28 cellular contexts compared by ENCODE assay signal in the genomic region with DNA sequence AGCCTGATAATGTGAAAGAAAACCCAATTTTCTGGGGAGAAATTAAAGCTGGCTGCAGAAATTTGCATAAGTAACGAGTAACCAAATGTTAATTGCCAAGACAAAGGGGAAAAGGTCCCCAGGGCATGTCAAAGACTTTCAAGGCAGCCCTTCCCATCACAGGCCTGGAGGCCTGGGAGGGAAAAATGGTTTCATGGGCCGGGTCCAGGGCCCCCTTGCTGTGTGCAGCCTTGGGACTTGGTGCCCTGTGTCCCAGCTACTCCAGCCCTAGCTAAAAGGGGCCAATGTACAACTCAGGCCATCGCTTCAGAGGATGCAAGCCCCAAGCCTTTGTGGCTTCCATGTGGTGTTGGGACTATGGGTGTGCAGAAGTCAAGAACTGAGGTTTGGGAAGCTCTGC.
"Had no signal": no experiment of that assay in that cellular context is flagged by ENCODE, and none has a peak within 500 bp of the region (broad histone marks: within the 10 kb centered on the region; RNA-seq: fewer than 3 reads in every experiment).

No MANE protein-coding gene starts in this region.

- H3K4me3 Mint-ChIP-seq: immature natural killer cell; natural killer cell treated with Interleukin-12 subunit alpha and Interleukin-12 subunit beta and Interleukin-15 and Interleukin-18, amount 100 ng/mL, for 72 hours; stimulated activated naive CD8-positive, alpha-beta T cell treated with anti-CD3 and anti-CD28 coated beads, Interleukin-15, amount 100 ng/mL, for 72 hours; type B pancreatic cell had no signal

- H3K4me3 ChIP-seq: heart right ventricle, hepatocyte, left ventricle myocardium inferior, lung, mucosa of descending colon, pancreas, prostate gland, skin epidermis, tibial nerve, uterus had no signal

- DNase-seq: heart right ventricle; immature natural killer cell; kidney; left ventricle myocardium inferior; midbrain; mucosa of descending colon; naive thymus-derived CD4-positive, alpha-beta T cell; nucleus accumbens; pancreas; retina; right cardiac atrium; stimulated activated CD4-positive, alpha-beta T cell treated with anti-CD3 and anti-CD28 coated beads, Interleukin-12 subunit alpha, Interleukin-12 subunit beta, amount 100 ng/mL, for 4 hours; stimulated activated CD4-positive, alpha-beta T cell treated with anti-CD3 and anti-CD28 coated beads, Interleukin-15, amount 100 ng/mL, for 24 hours; stimulated activated CD4-positive, alpha-beta T cell treated with anti-CD3 and anti-CD28 coated beads, Interleukin-2, amount 100 ng/mL, for 24 hours; stimulated activated CD4-positive, alpha-beta T cell treated with anti-CD3 and anti-CD28 coated beads, Interleukin-4, amount 100 ng/mL, for 1 hour; stimulated activated naive CD4-positive, alpha-beta T cell treated with Interleukin-2 at 50 U/mL for 16 hours; stimulated activated naive CD8-positive, alpha-beta T cell treated with anti-CD3 and anti-CD28 coated beads, Interleukin-15, amount 100 ng/mL, for 72 hours; substantia nigra; uterus had no signal

- H3K27ac Mint-ChIP-seq: naive thymus-derived CD4-positive, alpha-beta T cell; natural killer cell treated with Interleukin-12 subunit alpha and Interleukin-12 subunit beta and Interleukin-15 and Interleukin-18, amount 100 ng/mL, for 72 hours; stimulated activated naive CD8-positive, alpha-beta T cell treated with anti-CD3 and anti-CD28 coated beads, Interleukin-15, amount 100 ng/mL, for 72 hours; type B pancreatic cell had no signal

- H3K9me3 Mint-ChIP-seq: immature natural killer cell had no signal

- ATAC-seq: heart right ventricle; mucosa of descending colon; naive thymus-derived CD4-positive, alpha-beta T cell; natural killer cell treated with Interleukin-12 subunit alpha and Interleukin-12 subunit beta and Interleukin-15 and Interleukin-18, amount 100 ng/mL, for 72 hours; pancreas; right cardiac atrium; sciatic nerve; stimulated activated naive CD8-positive, alpha-beta T cell treated with anti-CD3 and anti-CD28 coated beads, Interleukin-15, amount 100 ng/mL, for 72 hours had no signal

- H3K4me2 ChIP-seq: hepatocyte had no signal

- H3K27ac ChIP-seq: heart right ventricle, hepatocyte, left ventricle myocardium inferior, pancreas, prostate gland, skin epidermis, tibial nerve, uterus had no signal

- H3K4me1 ChIP-seq: pancreas, prostate gland, uterus had no signal

- H3K9me3 ChIP-seq: pancreas, prostate gland, uterus had no signal

- FAIRE-seq: islet of Langerhans, kidney, pancreas had no signal

- H3K27me3 ChIP-seq: heart right ventricle, hepatocyte, pancreas, tibial nerve, uterus had no signal

- H3K27me3 Mint-ChIP-seq: naive thymus-derived CD4-positive, alpha-beta T cell; natural killer cell treated with Interleukin-12 subunit alpha and Interleukin-12 subunit beta and Interleukin-15 and Interleukin-18, amount 100 ng/mL, for 72 hours; stimulated activated naive CD8-positive, alpha-beta T cell treated with anti-CD3 and anti-CD28 coated beads, Interleukin-15, amount 100 ng/mL, for 72 hours; type B pancreatic cell had no signal

- H3K36me3 ChIP-seq: prostate gland, uterus had no signal
